Comparison of ENCODE assay signal across 9 cellular contexts in the genomic region with DNA sequence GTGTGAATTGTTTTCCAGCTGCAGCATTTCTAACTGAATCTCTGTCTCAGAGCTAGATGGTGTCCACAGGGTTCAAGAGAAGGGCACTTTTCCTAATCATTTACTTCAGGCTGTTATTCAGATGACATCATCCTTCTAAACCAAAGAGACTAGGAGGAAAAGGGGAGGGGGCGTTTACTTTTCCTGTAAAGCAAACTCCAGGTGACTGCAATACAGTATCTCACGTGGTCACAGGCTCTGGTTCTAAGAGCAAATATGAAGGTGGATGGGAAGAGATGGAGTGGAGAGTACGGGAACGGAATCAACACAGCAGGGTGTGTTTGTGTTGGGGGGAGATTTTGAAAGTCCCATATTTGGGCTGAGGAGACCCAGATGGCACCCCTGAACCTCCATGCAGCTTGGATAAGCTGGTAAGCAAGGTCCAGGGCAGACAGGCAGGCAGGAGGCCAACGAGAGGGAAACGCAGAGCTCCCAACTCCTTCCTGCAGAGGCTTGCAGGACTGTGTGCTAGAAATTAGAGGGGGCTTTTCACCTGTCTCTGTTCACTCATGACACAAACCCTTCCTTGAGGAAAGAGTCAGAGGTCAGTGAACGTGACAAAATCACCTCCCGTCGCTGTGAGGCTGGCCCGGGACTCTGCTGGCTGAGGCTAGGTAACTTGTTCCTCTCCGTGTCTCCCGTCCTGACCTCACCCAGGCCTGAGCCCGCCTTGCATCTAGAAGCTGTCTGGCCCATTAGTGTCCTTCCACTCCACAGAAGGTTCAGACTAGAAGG.
A peak's percentile ranks its signal among the peaks of the same experiment; 100 is the strongest.
DNase-seq lines count a peak whose midpoint lies in the region; ATAC-seq, FAIRE-seq and TF ChIP-seq lines count a peak whose summit lies in the region.
"Had no signal": no experiment of that assay in that cellular context is flagged by ENCODE, and none has a peak within 500 bp of the region (broad histone marks: within the 10 kb centered on the region; RNA-seq: fewer than 3 reads in every experiment).

No MANE protein-coding gene starts in this region.

- H3K4me3 ChIP-seq in K562, result no peak overlapping the region

- no peak overlapping the region for H3K4me3 Mint-ChIP-seq in osteocyte (ENCODE audit: unreplicated experiment)
- H3K4me3 Mint-ChIP-seq: stimulated activated memory B cell treated with anti-CD40 and anti-IgM and Interleukin-4, amounts not matched to agents 10 μg/mL and 1 μg/mL and 100 μg/mL, for 72 hours had no signal

- H3K79me2 ChIP-seq in K562 (ENCODE audit: control insufficient read depth, insufficient read depth, low read length), result no peaks in the 10 kb centered on the region

- H3K4me2 ChIP-seq in K562 (ENCODE audit: insufficient read depth, low read length), result peak overlapping the region; percentile 62; the same call in 1 of the 2 replicates

- CTCF ChIA-PET in K562 (lab: Yijun Ruan, JAX; ENCODE audit: low intra/inter-chr PET ratio), result no interaction called here

- ATAC-seq in GM19463 (IDR thresholded peaks at IDR 0.05; ENCODE audit: unreplicated experiment) (peak; percentile 24), K562 (peak; percentile 75), HG03175 (IDR thresholded peaks at IDR 0.05; ENCODE audit: unreplicated experiment) (no peak), omental fat pad (ENCODE audit: low FRiP score) (no peak)

- H3K9me3 ChIP-seq in K562 (replicated peaks; ENCODE audit: control insufficient read depth, insufficient read depth, low read depth, low read length), result no peaks in the 10 kb centered on the region

- intact Hi-C loops in K562 (cut with micrococcal nuclease), result loop anchor here (10.0 kb wide), 1 partner anchor 79 kb away; no protein-coding TSS in a partner anchor

- H3K9me1 ChIP-seq in K562 (ENCODE audit: control insufficient read depth, insufficient read depth, low read length), result no peaks in the 10 kb centered on the region

- in situ Hi-C loops in K562 (cut with MboI) (no loop called here), G401 (cut with HindIII; ENCODE audit: low sequenced_read_pairs) (no loop called here)

- H3K4me1 ChIP-seq in K562 (replicated peaks in 1 of 2; ENCODE audit: control insufficient read depth in 2 of 2, insufficient read depth in 2 of 2, low read length in 2 of 2), result peaks cover 6 to 18% of the 10 kb centered on the region in 2 experiments; a peak in 4 of 5 replicates

- H3K27me3 ChIP-seq in K562 (ENCODE audit: control insufficient read depth in 2 of 2, insufficient read depth in 2 of 2, low read length in 2 of 2), result no peaks in the 10 kb centered on the region

- no peaks in the 10 kb centered on the region for H3K4me1 Mint-ChIP-seq in osteocyte (ENCODE audit: unreplicated experiment)

- 66% methylated on average over 13 of the region's 13 CpGs for WGBS in K562 (ENCODE audit: insufficient coverage, low coverage, missing lambda C conversion rate)

- peak; percentile 81 to 84 for DNase-seq in NCI-H1930 (lab: John Stamatoyannopoulos, UW)
- DNase-seq in K562 (ENCODE audit: extremely low read depth in 1 of 4, low spot score in 3 of 4), result peak in 2 of 4 experiments; percentile 35 to 62
- DNase-seq in osteocyte (ENCODE audit: extremely low spot score, unreplicated experiment), result peak; percentile 51
- no peak for DNase-seq in G401 (ENCODE audit: low spot score)
- no peak for DNase-seq in omental fat pad (ENCODE audit: low spot score)
- no peak for DNase-seq in GM12892 (ENCODE audit: insufficient read length)

- FAIRE-seq in K562 (lab: Jason Lieb, UNC) (peak; percentile 57), GM12892 (lab: Jason Lieb, UNC) (no peak)

- POLR2A ChIA-PET in K562 (lab: Yijun Ruan, JAX), result interaction anchor here (0.6 to 1.5 kb wide), 9 partner anchors 10 to 844 kb away, joined by 3 to 5 read pairs (median 3); no protein-coding TSS in a partner anchor

- H3K27ac ChIP-seq in K562 (ENCODE audit: extremely low read depth, low read depth, low read length), result peak overlapping the region; percentile 72; the same call in 2 of the 3 replicates

- H2AFZ ChIP-seq in K562 (ENCODE audit: low read depth, low read length), result peak overlapping the region; percentile 99

- no TSS peak for BruUV-seq in K562 (replicated peaks; lab: Mats Ljungman, UMichigan)

- no peaks in the 10 kb centered on the region for H3K36me3 Mint-ChIP-seq in osteocyte (ENCODE audit: unreplicated experiment)
- H3K36me3 Mint-ChIP-seq: stimulated activated memory B cell treated with anti-CD40 and anti-IgM and Interleukin-4, amounts not matched to agents 10 μg/mL and 1 μg/mL and 100 μg/mL, for 72 hours had no signal

- no peaks in the 10 kb centered on the region for H4K20me1 ChIP-seq in K562 (replicated peaks; ENCODE audit: control insufficient read depth, insufficient read depth, low read length)

- H3K27me3 Mint-ChIP-seq in osteocyte (ENCODE audit: unreplicated experiment), result peaks cover 75% of the 10 kb centered on the region
- H3K27me3 Mint-ChIP-seq: stimulated activated memory B cell treated with anti-CD40 and anti-IgM and Interleukin-4, amounts not matched to agents 10 μg/mL and 1 μg/mL and 100 μg/mL, for 72 hours had no signal

- no peak for TF ChIP-seq CTCF in K562 (IDR thresholded peaks at IDR 0.05 in 2 of 3, conservative IDR thresholded peaks at IDR 0.05 in 1 of 3; ENCODE audit: insufficient read depth in 2 of 3, low read depth in 1 of 3, low read length in 3 of 3)
- TF ChIP-seq CTCF in osteocyte (IDR thresholded peaks at IDR 0.05), result no peak
- no peak for TF ChIP-seq CTCF in omental fat pad (IDR thresholded peaks at IDR 0.05)

- no peaks in the 10 kb centered on the region for H3K36me3 ChIP-seq in K562 (ENCODE audit: control insufficient read depth, insufficient read depth, low read length)

- H3K9ac ChIP-seq in K562 (ENCODE audit: insufficient read depth in 1 of 2, low read depth in 2 of 2, low read length in 2 of 2), result peak overlapping the region in 1 of 2 experiments; percentile 37; a peak in 2 of 4 replicates

- TF ChIP-seq RAD21 in K562 (CRISPR knock-in tag; conservative IDR thresholded peaks at IDR 0.05 in 1 of 2, IDR thresholded peaks at IDR 0.05 in 1 of 2), result no peak

- TF ChIP-seq POLR2A in K562 (conservative IDR thresholded peaks at IDR 0.05) (no peak), GM12892 (IDR thresholded peaks at IDR 0.05; ENCODE audit: low read depth, low read length) (no peak)

- TF ChIP-seq EP300 in K562 (IDR thresholded peaks at IDR 0.05; ENCODE audit: low read length), result no peak

- H3K9me3 Mint-ChIP-seq in osteocyte (ENCODE audit: unreplicated experiment), result no peaks in the 10 kb centered on the region

- no peak overlapping the region for H3K27ac Mint-ChIP-seq in osteocyte (ENCODE audit: unreplicated experiment)
- H3K27ac Mint-ChIP-seq: stimulated activated memory B cell treated with anti-CD40 and anti-IgM and Interleukin-4, amounts not matched to agents 10 μg/mL and 1 μg/mL and 100 μg/mL, for 72 hours had no signal

TF ChIP-seq in K562, 482 proteins besides CTCF, POLR2A, EP300 and RAD21 (continues in another document):
- TF ChIP-seq ZNF511 (CRISPR knock-in tag; IDR thresholded peaks at IDR 0.05) (0 out of 2 replicates have a peak, but pooled peaks have one; percentile 22), ZNF354B (CRISPR knock-in tag; IDR thresholded peaks at IDR 0.05) (no peak), RBM39 (optimal IDR thresholded peaks at IDR 0.05; ENCODE audit: low read depth, low read length) (no peak), JUN (IDR thresholded peaks at IDR 0.05; ENCODE audit: borderline replicate concordance, low read depth, low read length) (0 out of 2 replicates have a peak, but pooled peaks have one; percentile 47), JUN (CRISPR knock-in tag; IDR thresholded peaks at IDR 0.05; ENCODE audit: borderline replicate concordance) (no peak), SMARCA4 (IDR thresholded peaks at IDR 0.05) (peak; percentile 39; the same call in 1 of the 2 replicates), ATF7 (IDR thresholded peaks at IDR 0.05) (peak; percentile 95), HNRNPUL1 (IDR thresholded peaks at IDR 0.05; ENCODE audit: low read length) (no peak), ZNF57 (CRISPR knock-in tag; IDR thresholded peaks at IDR 0.05) (no peak), RCOR1 (IDR thresholded peaks at IDR 0.05; ENCODE audit: borderline replicate concordance in 1 of 2, low read depth in 2 of 2, low read length in 2 of 2) (no peak)
- TF ChIP-seq, protein P1, sequence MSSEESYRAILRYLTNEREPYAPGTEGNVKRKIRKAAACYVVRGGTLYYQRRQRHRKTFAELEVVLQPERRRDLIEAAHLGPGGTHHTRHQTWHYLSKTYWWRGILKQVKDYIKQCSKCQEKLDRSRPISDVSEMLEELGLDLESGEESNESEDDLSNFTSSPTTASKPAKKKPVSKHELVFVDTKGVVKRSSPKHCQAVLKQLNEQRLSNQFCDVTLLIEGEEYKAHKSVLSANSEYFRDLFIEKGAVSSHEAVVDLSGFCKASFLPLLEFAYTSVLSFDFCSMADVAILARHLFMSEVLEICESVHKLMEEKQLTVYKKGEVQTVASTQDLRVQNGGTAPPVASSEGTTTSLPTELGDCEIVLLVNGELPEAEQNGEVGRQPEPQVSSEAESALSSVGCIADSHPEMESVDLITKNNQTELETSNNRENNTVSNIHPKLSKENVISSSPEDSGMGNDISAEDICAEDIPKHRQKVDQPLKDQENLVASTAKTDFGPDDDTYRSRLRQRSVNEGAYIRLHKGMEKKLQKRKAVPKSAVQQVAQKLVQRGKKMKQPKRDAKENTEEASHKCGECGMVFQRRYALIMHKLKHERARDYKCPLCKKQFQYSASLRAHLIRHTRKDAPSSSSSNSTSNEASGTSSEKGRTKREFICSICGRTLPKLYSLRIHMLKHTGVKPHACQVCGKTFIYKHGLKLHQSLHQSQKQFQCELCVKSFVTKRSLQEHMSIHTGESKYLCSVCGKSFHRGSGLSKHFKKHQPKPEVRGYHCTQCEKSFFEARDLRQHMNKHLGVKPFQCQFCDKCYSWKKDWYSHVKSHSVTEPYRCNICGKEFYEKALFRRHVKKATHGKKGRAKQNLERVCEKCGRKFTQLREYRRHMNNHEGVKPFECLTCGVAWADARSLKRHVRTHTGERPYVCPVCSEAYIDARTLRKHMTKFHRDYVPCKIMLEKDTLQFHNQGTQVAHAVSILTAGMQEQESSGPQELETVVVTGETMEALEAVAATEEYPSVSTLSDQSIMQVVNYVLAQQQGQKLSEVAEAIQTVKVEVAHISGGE (CRISPR knock-in tag; IDR thresholded peaks at IDR 0.05), result no peak

Comparison
In these comparisons a context has a peak if more than half of its experiments do, and no peak if none do; other contexts are left out.
1. ATAC-seq: peak in GM19463 (single experiment) and K562 (single experiment); none in HG03175 (single experiment) and omental fat pad (single experiment).
2. DNase-seq: peak in NCI-H1930 (2 of 2) and osteocyte (single experiment); none in G401 (single experiment), omental fat pad (single experiment) and GM12892 (single experiment).